14 cellular contexts compared by ENCODE assay signal in the genomic region with DNA sequence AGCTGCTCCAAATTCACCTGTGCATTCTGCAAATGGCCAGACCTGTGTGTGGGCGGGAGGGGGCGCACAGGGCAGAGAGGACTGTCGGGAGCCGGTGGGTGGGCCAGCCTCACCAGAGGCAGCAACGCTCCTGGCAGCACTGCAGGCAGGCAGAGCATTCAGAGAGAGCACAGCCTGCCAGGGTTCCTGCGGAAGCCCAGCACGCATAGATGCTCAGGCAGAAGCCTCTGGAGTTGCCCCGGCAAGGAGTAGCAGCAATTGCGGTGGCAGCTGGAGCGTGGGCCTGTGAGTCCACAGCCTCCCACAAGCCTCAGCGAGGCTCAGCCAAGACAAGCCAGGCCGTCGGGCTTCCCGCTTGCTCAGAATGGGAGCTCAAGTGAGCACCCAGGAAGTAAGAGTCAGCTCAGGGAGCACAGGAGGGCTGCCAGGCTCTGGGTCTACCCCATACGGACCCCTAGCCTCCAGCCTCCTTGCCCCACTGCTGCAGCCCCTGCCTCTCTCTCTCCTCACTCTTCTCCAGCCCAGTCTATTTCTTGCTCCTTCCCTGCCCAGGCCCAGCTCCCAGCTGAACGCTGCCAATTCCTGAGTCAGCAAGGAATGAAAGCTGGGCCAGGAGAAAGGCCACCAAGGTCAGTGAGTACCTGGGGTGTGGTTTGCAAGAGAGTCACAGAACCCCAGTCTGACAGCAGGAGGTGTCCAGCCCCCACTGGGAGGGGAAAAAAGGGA. TPM values are rescaled to one million over a fixed set of nuclear protein-coding genes. Genes with fewer than 3 reads are reported as not detected.
DNase-seq lines count a peak whose midpoint lies in the region; ATAC-seq, FAIRE-seq and TF ChIP-seq lines count a peak whose summit lies in the region.
"Had no signal": no experiment of that assay in that cellular context is flagged by ENCODE, and none has a peak within 500 bp of the region (broad histone marks: within the 10 kb centered on the region; RNA-seq: fewer than 3 reads in every experiment).

No MANE protein-coding gene starts in this region.

- no peak overlapping the region for H3K9ac ChIP-seq in IMR-90 (ENCODE audit: low read depth, low read length)
- H3K9ac ChIP-seq in astrocyte (ENCODE audit: low read length): no peak overlapping the region

- BruUV-seq in IMR-90 (replicated peaks; lab: Mats Ljungman, UMichigan): no TSS peak

- H3K27me3 ChIP-seq in IMR-90 (ENCODE audit: control insufficient read depth, insufficient read depth, low read length): peaks cover 2% of the 10 kb centered on the region; the same call in 1 of the 2 replicates
- peaks cover 6% of the 10 kb centered on the region for H3K27me3 ChIP-seq in astrocyte (ENCODE audit: insufficient read depth, low read length)
- H3K27me3 ChIP-seq in hepatocyte: no peaks in the 10 kb centered on the region
- H3K27me3 ChIP-seq: SJCRH30 had no signal

- H3K4me3 ChIP-seq in IMR-90 (ENCODE audit: insufficient read depth, low read depth, low read length): no peak overlapping the region
- no peak overlapping the region for H3K4me3 ChIP-seq in astrocyte (ENCODE audit: insufficient read depth, low read depth, low read length)
- no peak overlapping the region for H3K4me3 ChIP-seq in hepatocyte
- H3K4me3 ChIP-seq: SJCRH30, suprapubic skin had no signal

- H3K36me3 ChIP-seq in IMR-90 (ENCODE audit: control insufficient read depth, insufficient read depth, low read length) (no peaks in the 10 kb centered on the region), astrocyte (ENCODE audit: insufficient read depth, low read length) (no peaks in the 10 kb centered on the region), hepatocyte (replicated peaks; ENCODE audit: insufficient read depth, low read depth) (no peaks in the 10 kb centered on the region)
- H3K36me3 ChIP-seq: SJCRH30, suprapubic skin had no signal

- FAIRE-seq in astrocyte (lab: Jason Lieb, UNC) (peak; percentile 41), RCC 7860 (lab: Jason Lieb, UNC) (no peak)
- FAIRE-seq: endothelial cell of umbilical vein had no signal

- no peak overlapping the region for H3K18ac ChIP-seq in IMR-90 (ENCODE audit: low read depth, low read length)

- H3K9me3 Mint-ChIP-seq in astrocyte (ENCODE audit: unreplicated experiment): no peaks in the 10 kb centered on the region
- H3K9me3 Mint-ChIP-seq: CD8-positive, alpha-beta memory T cell had no signal

- no peak for TF ChIP-seq POLR2A in IMR-90 (IDR thresholded peaks at IDR 0.05; ENCODE audit: low read depth, low read length)

- no peak for TF ChIP-seq CTCF in IMR-90 (conservative IDR thresholded peaks at IDR 0.05; ENCODE audit: low read depth, low read length)
- TF ChIP-seq CTCF in astrocyte (IDR thresholded peaks at IDR 0.05; ENCODE audit: insufficient read depth, low read depth, low read length): no peak
- no peak for TF ChIP-seq CTCF in hepatocyte (IDR thresholded peaks at IDR 0.05; ENCODE audit: poor library complexity)

- H3K4me3 Mint-ChIP-seq in astrocyte (ENCODE audit: unreplicated experiment): no peak overlapping the region

- peak; percentile 46 for ATAC-seq in IMR-90 (ENCODE audit: low read depth)

- H4K20me1 ChIP-seq in IMR-90 (ENCODE audit: insufficient read depth, low read length) (no peaks in the 10 kb centered on the region), astrocyte (ENCODE audit: insufficient read depth, low read length) (no peaks in the 10 kb centered on the region), hepatocyte (ENCODE audit: insufficient read depth, poor library complexity, severe bottlenecking) (no peaks in the 10 kb centered on the region)

- H2AK5ac ChIP-seq in IMR-90 (ENCODE audit: low read depth, low read length): no peak overlapping the region

- POLR2A ChIA-PET in IMR-90 (lab: Charles Lee; ENCODE audit: unreplicated experiment): no interaction called here

- intact Hi-C loops in IMR-90 (cut with micrococcal nuclease): no loop called here

- H3K9me3 ChIP-seq in IMR-90 (ENCODE audit: control insufficient read depth, insufficient read depth, low read length) (no peaks in the 10 kb centered on the region), astrocyte (ENCODE audit: insufficient read depth, low read depth, low read length) (no peaks in the 10 kb centered on the region), hepatocyte (ENCODE audit: low read depth) (no peaks in the 10 kb centered on the region)
- H3K9me3 ChIP-seq: SJCRH30, suprapubic skin had no signal

- no peak overlapping the region for H3K27ac Mint-ChIP-seq in astrocyte (ENCODE audit: unreplicated experiment)

- H3K9me1 ChIP-seq in IMR-90 (ENCODE audit: insufficient read depth, low read length): no peaks in the 10 kb centered on the region

- in situ Hi-C loops in IMR-90 (cut with MboI; ENCODE audit: low sequenced_read_pairs): no loop called here

- H3K4me1 Mint-ChIP-seq in astrocyte (ENCODE audit: low read depth, unreplicated experiment): peaks cover 11% of the 10 kb centered on the region

- H3K56ac ChIP-seq in IMR-90 (ENCODE audit: extremely low read depth, insufficient read depth, low read length): no peak overlapping the region; the same call in 1 of the 2 replicates

- H4K91ac ChIP-seq in IMR-90 (ENCODE audit: insufficient read depth, low read depth, low read length): no peak overlapping the region

- H3K4ac ChIP-seq in IMR-90 (ENCODE audit: low read depth, low read length): no peak overlapping the region

- H2AK9ac ChIP-seq in IMR-90 (replicated peaks; ENCODE audit: low read depth, low read length, poor library complexity): no peak overlapping the region

- DNase-seq in IMR-90 (peak; percentile 45), astrocyte (ENCODE audit: low read depth) (peak; percentile 52), occipital lobe (lab: John Stamatoyannopoulos, UW) (peak; percentile 73), hepatocyte (ENCODE audit: low spot score) (no peak), RCC 7860 (ENCODE audit: low spot score) (no peak), substantia nigra (lab: John Stamatoyannopoulos, UW) (no peak)
- DNase-seq: activated T-cell treated with anti-CD3 and anti-CD28 coated beads, Interleukin-2, amount 50 U/mL, for 48 hours; CD8-positive, alpha-beta memory T cell; mesenchymal stem cell; NCI-H1417 treated with DMSO at 0.1 percent for 48 hours; NCI-H69; SJCRH30 had no signal

- H3K79me1 ChIP-seq in IMR-90 (ENCODE audit: low read depth in 1 of 2, low read length in 2 of 2): no peaks in the 10 kb centered on the region

- 13% methylated on average over 3 of the region's 16 CpGs; no CpG with 5 or more reads in 1 of the 2 experiments for WGBS in IMR-90 (ENCODE audit: extremely low coverage in 2 of 2, insufficient read length in 1 of 2), 2 experiments
- WGBS in hepatocyte (ENCODE audit: low lambda C conversion rate, missing lambda C conversion rate): 55% methylated on average over 15 of the region's 16 CpGs

- H2BK120ac ChIP-seq in IMR-90 (ENCODE audit: low read depth, low read length): no peak overlapping the region

- H3K36me3 Mint-ChIP-seq in astrocyte (ENCODE audit: low read depth, unreplicated experiment): peaks cover 8% of the 10 kb centered on the region

- H4K8ac ChIP-seq in IMR-90 (ENCODE audit: low read depth in 2 of 2, low read length in 2 of 2): no peak overlapping the region

- H3K79me2 ChIP-seq in astrocyte (ENCODE audit: insufficient read depth, low read length): no peaks in the 10 kb centered on the region
- H3K79me2 ChIP-seq in hepatocyte: no peaks in the 10 kb centered on the region

- no peak overlapping the region for H2BK15ac ChIP-seq in IMR-90 (ENCODE audit: low read depth, low read length)

- no peak overlapping the region for H2BK5ac ChIP-seq in IMR-90 (ENCODE audit: low read depth, low read length, poor library complexity, severe bottlenecking)

- H3K27ac ChIP-seq in IMR-90 (ENCODE audit: insufficient read depth, low read length) (no peak overlapping the region), astrocyte (ENCODE audit: low read depth, low read length) (no peak overlapping the region), hepatocyte (no peak overlapping the region), substantia nigra (ENCODE audit: low read depth, low read length, poor library complexity, severe bottlenecking) (no peak overlapping the region)
- H3K27ac ChIP-seq: SJCRH30, suprapubic skin had no signal

- H3K14ac ChIP-seq in IMR-90 (replicated peaks; ENCODE audit: low read depth, low read length): no peak overlapping the region

- dilution Hi-C loops in IMR-90 (cut with HindIII; ENCODE audit: low sequenced_read_pairs, unreplicated experiment): no loop called here

- H4K5ac ChIP-seq in IMR-90 (ENCODE audit: low read depth, low read length): no peak overlapping the region

- H3K4me1 ChIP-seq in IMR-90 (ENCODE audit: control insufficient read depth, insufficient read depth, low read length) (no peaks in the 10 kb centered on the region), astrocyte (ENCODE audit: insufficient read depth, low read length) (peaks cover 10% of the 10 kb centered on the region), hepatocyte (ENCODE audit: insufficient read depth) (no peaks in the 10 kb centered on the region)
- H3K4me1 ChIP-seq: SJCRH30, suprapubic skin had no signal

- TF ChIP-seq RAD21 in IMR-90 (IDR thresholded peaks at IDR 0.05; ENCODE audit: low read length): no peak

- no peak overlapping the region for H2BK20ac ChIP-seq in IMR-90 (ENCODE audit: low read depth, low read length)

- peak overlapping the region; percentile 79 for H2AFZ ChIP-seq in IMR-90 (replicated peaks; ENCODE audit: low read length, poor library complexity)
- H2AFZ ChIP-seq in astrocyte (ENCODE audit: low read depth, low read length): peak overlapping the region; percentile 42
- H2AFZ ChIP-seq in hepatocyte: no peak overlapping the region

- peaks cover 17% of the 10 kb centered on the region for H3K27me3 Mint-ChIP-seq in astrocyte (ENCODE audit: low read depth, unreplicated experiment)
- H3K27me3 Mint-ChIP-seq: CD8-positive, alpha-beta memory T cell had no signal

- H3K23ac ChIP-seq in IMR-90 (ENCODE audit: low read depth, low read length): no peak overlapping the region

- CTCF ChIA-PET in IMR-90 (lab: Yijun Ruan, JAX): interaction anchor here (0.6 to 1.4 kb wide), 2 partner anchors 56 to 59 kb away, joined by 3 read pairs; no protein-coding TSS in a partner anchor

- no peak overlapping the region for H3K4me2 ChIP-seq in IMR-90 (ENCODE audit: low read depth, low read length)
- peak overlapping the region; percentile 25 for H3K4me2 ChIP-seq in astrocyte (ENCODE audit: low read length)
- no peak overlapping the region for H3K4me2 ChIP-seq in hepatocyte

- H3K9me2 ChIP-seq in hepatocyte (replicated peaks; ENCODE audit: insufficient read depth): no peaks in the 10 kb centered on the region

RNA-seq across cellular contexts. Expression of gene EMC6, which starts 9.6 kb away (rescaled TPM):
- total RNA-seq in IMR-90 (2012; rRNA removed) (10.8 and 10.9 TPM in 2 replicates), astrocyte (49.7 and 52.2 TPM in 2 replicates), occipital lobe (8.1 TPM), hepatocyte (40.9 and 42.7 TPM in 2 replicates)
- polyA plus RNA-seq in IMR-90 (2012; rRNA removed) (80.5 and 84.4 TPM in 2 replicates), hepatocyte (117 and 130 TPM in 2 replicates)
- 22.8 and 105 TPM in 2 replicates for polyA plus RNA-seq in IMR-90 (2012; cell fraction: cytosol; rRNA removed)
- 23.6 and 35.6 TPM in 2 replicates for polyA plus RNA-seq in IMR-90 (2012; cell fraction: nucleus; rRNA removed; ENCODE audit: low replicate concordance)

RNA-seq across cellular contexts. Expression of gene TAX1BP3, which starts 9.9 kb away (rescaled TPM):
- total RNA-seq in IMR-90 (2012; rRNA removed) (146 and 170 TPM in 2 replicates), astrocyte (193 and 194 TPM in 2 replicates), occipital lobe (22.8 TPM), hepatocyte (208 and 218 TPM in 2 replicates)
- polyA plus RNA-seq in IMR-90 (2012; rRNA removed) (176 and 196 TPM in 2 replicates), hepatocyte (357 and 387 TPM in 2 replicates)
- polyA plus RNA-seq in IMR-90 (2012; cell fraction: cytosol; rRNA removed): 234 and 272 TPM in 2 replicates
- polyA plus RNA-seq in IMR-90 (2012; cell fraction: nucleus; rRNA removed; ENCODE audit: low replicate concordance): 101 and 135 TPM in 2 replicates

RNA-seq across cellular contexts. Expression of gene P2RX5, which starts 17.7 kb away (rescaled TPM):
- total RNA-seq in IMR-90 (2012; rRNA removed) (1.7 and 1.8 TPM in 2 replicates), astrocyte (2.4 TPM in 2 replicates), occipital lobe (10.0 TPM), hepatocyte (0.36 TPM in 1 of 2 replicates, not detected in the other)
- polyA plus RNA-seq in IMR-90 (2012; rRNA removed) (3.5 and 3.7 TPM in 2 replicates), hepatocyte (0.32 TPM in 1 of 2 replicates, not detected in the other)
- 2.1 and 4.3 TPM in 2 replicates for polyA plus RNA-seq in IMR-90 (2012; cell fraction: cytosol; rRNA removed)
- 4.0 and 4.2 TPM in 2 replicates for polyA plus RNA-seq in IMR-90 (2012; cell fraction: nucleus; rRNA removed; ENCODE audit: low replicate concordance)

RNA-seq across cellular contexts. Expression of gene CTNS, which starts 41.7 kb away (rescaled TPM):
- 4.7 and 6.9 TPM in 2 replicates for total RNA-seq in IMR-90 (2012; rRNA removed)
- 4.7 and 5.3 TPM in 2 replicates for polyA plus RNA-seq in IMR-90 (2012; rRNA removed)
- polyA plus RNA-seq in IMR-90 (2012; cell fraction: cytosol; rRNA removed): 3.1 and 5.1 TPM in 2 replicates
- 8.7 and 9.4 TPM in 2 replicates for polyA plus RNA-seq in IMR-90 (2012; cell fraction: nucleus; rRNA removed; ENCODE audit: low replicate concordance)
- 5.8 and 6.5 TPM in 2 replicates for total RNA-seq in astrocyte
- total RNA-seq in occipital lobe: 7.0 TPM
- 28.1 and 28.7 TPM in 2 replicates for total RNA-seq in hepatocyte
- polyA plus RNA-seq in hepatocyte: 23.7 and 26.0 TPM in 2 replicates

RNA-seq across cellular contexts. Expression of gene SHPK, which starts 42.2 kb away (rescaled TPM):
- total RNA-seq in IMR-90 (2012; rRNA removed): 12.8 and 14.3 TPM in 2 replicates
- 10.7 and 11.1 TPM in 2 replicates for polyA plus RNA-seq in IMR-90 (2012; rRNA removed)
- 7.5 and 9.2 TPM in 2 replicates for polyA plus RNA-seq in IMR-90 (2012; cell fraction: cytosol; rRNA removed)
- polyA plus RNA-seq in IMR-90 (2012; cell fraction: nucleus; rRNA removed; ENCODE audit: low replicate concordance): 20.4 and 20.5 TPM in 2 replicates
- 6.8 and 7.8 TPM in 2 replicates for total RNA-seq in astrocyte
- total RNA-seq in occipital lobe: 10.0 TPM
- 14.1 and 14.9 TPM in 2 replicates for total RNA-seq in hepatocyte
- 9.1 and 11.2 TPM in 2 replicates for polyA plus RNA-seq in hepatocyte

Comparison
In these comparisons a context has a peak if more than half of its experiments do, and no peak if none do; other contexts are left out.
1. DNase-seq: peak in IMR-90 (single experiment), astrocyte (single experiment) and occipital lobe (single experiment); none in hepatocyte (single experiment), RCC 7860 (single experiment) and substantia nigra (0 of 49).